ENCODE assay signal across 1 cellular context in genomic region chr14:60164717-60165546, GRCh38.
TF ChIP-seq lines count a peak whose summit lies in the region.

TSS of gene DHRS7 (minus strand) at chr14:60165398. CDS start at chr14:60165309, 89 bp downstream.

TF ChIP-seq in H1, 55 proteins besides CTCF, POLR2A, EP300 and RAD21 (continued from another document):
- TF ChIP-seq CHD7 (IDR thresholded peaks at IDR 0.05; ENCODE audit: insufficient replicate concordance, low read length) (no peak), NANOG (IDR thresholded peaks at IDR 0.05; ENCODE audit: insufficient read depth, low read depth, low read length, poor library complexity, severe bottlenecking) (no peak), CHD2 (IDR thresholded peaks at IDR 0.05; ENCODE audit: low read length) (no peak), MAFK (IDR thresholded peaks at IDR 0.05; ENCODE audit: low read depth, low read length) (no peak), KDM5A (IDR thresholded peaks at IDR 0.05; ENCODE audit: low read length) (no peak), PHF8 (conservative IDR thresholded peaks at IDR 0.05; ENCODE audit: low read depth, low read length) (peak; percentile 36; the same call in 1 of the 2 replicates), BACH1 (IDR thresholded peaks at IDR 0.05; ENCODE audit: low read length) (no peak), E2F6 (IDR thresholded peaks at IDR 0.05) (no peak), SIX5 (IDR thresholded peaks at IDR 0.05; ENCODE audit: low read depth, low read length) (no peak), KDM1A (IDR thresholded peaks at IDR 0.05; ENCODE audit: borderline replicate concordance, low read length) (no peak), SP4 (IDR thresholded peaks at IDR 0.05; ENCODE audit: low read length) (no peak), JUN (IDR thresholded peaks at IDR 0.05; ENCODE audit: low read depth, low read length) (no peak), RBBP5 (IDR thresholded peaks at IDR 0.05; ENCODE audit: borderline replicate concordance, low read depth, low read length) (no peak; the same call in none of the 2 replicates), TAF1 (IDR thresholded peaks at IDR 0.05; ENCODE audit: low read depth, low read length) (peak; percentile 84; the same call in 1 of the 2 replicates), SP2 (IDR thresholded peaks at IDR 0.05; ENCODE audit: low read length) (no peak), RFX5 (IDR thresholded peaks at IDR 0.05; ENCODE audit: borderline replicate concordance, low read depth, low read length) (no peak), KDM4A (IDR thresholded peaks at IDR 0.05; ENCODE audit: low read depth, low read length, severe bottlenecking) (peak; percentile 89), POLR2AphosphoS5 (IDR thresholded peaks at IDR 0.05; ENCODE audit: low read depth, low read length) (peak; percentile 61; the same call in 1 of the 2 replicates), NRF1 (IDR thresholded peaks at IDR 0.05; ENCODE audit: low read depth, low read length) (no peak), GABPA (IDR thresholded peaks at IDR 0.05; ENCODE audit: borderline replicate concordance, insufficient read depth, low read length) (no peak), ATF3 (IDR thresholded peaks at IDR 0.05; ENCODE audit: insufficient read depth, low read depth, low read length) (no peak), CTBP2 (IDR thresholded peaks at IDR 0.05; ENCODE audit: borderline replicate concordance, insufficient read depth, insufficient read length, low read length) (no peak), SIRT6 (IDR thresholded peaks at IDR 0.05; ENCODE audit: low read length) (no peak), SP1 (IDR thresholded peaks at IDR 0.05; ENCODE audit: low read depth, low read length) (no peak), SUZ12 (IDR thresholded peaks at IDR 0.05; ENCODE audit: low read length) (no peak), CHD1 (IDR thresholded peaks at IDR 0.05; ENCODE audit: low read depth, low read length) (no peak), SIN3A (conservative IDR thresholded peaks at IDR 0.05 in 1 of 2, IDR thresholded peaks at IDR 0.05 in 1 of 2; ENCODE audit: low read depth in 1 of 2, low read length in 2 of 2) (no peak; a peak in 1 of 4 replicates), CBX8 (IDR thresholded peaks at IDR 0.05; ENCODE audit: borderline replicate concordance, low read depth, low read length) (no peak), POU5F1 (IDR thresholded peaks at IDR 0.05; ENCODE audit: low read depth, low read length) (no peak), HDAC6 (IDR thresholded peaks at IDR 0.05; ENCODE audit: low read depth, low read length) (no peak), ASH2L (IDR thresholded peaks at IDR 0.05; ENCODE audit: low read length) (peak; percentile 88), CREB1 (IDR thresholded peaks at IDR 0.05) (no peak; the same call in 1 of the 2 replicates), ATF2 (IDR thresholded peaks at IDR 0.05; ENCODE audit: low read length) (no peak), TAF7 (optimal IDR thresholded peaks at IDR 0.05; ENCODE audit: borderline replicate concordance, low read depth, low read length) (peak; percentile 78), CBX5 (IDR thresholded peaks at IDR 0.05; ENCODE audit: low read depth, low read length) (no peak), CEBPB (IDR thresholded peaks at IDR 0.05; ENCODE audit: low read depth, low read length) (no peak), EGR1 (IDR thresholded peaks at IDR 0.05; ENCODE audit: borderline replicate concordance, low read depth, low read length) (no peak), TBP (IDR thresholded peaks at IDR 0.05; ENCODE audit: low read depth, low read length) (peak; percentile 47), SRF (IDR thresholded peaks at IDR 0.05; ENCODE audit: low read depth, low read length) (no peak), EZH2 (IDR thresholded peaks at IDR 0.05; ENCODE audit: low read depth, low read length, severe bottlenecking) (no peak), TEAD4 (IDR thresholded peaks at IDR 0.05; ENCODE audit: low read depth, low read length) (no peak), TCF12 (IDR thresholded peaks at IDR 0.05; ENCODE audit: low read depth, low read length) (no peak), FOSL1 (IDR thresholded peaks at IDR 0.05; ENCODE audit: insufficient read depth, low read depth, low read length) (no peak), GTF2F1 (IDR thresholded peaks at IDR 0.05; ENCODE audit: borderline replicate concordance, low read depth, low read length) (no peak; the same call in 1 of the 2 replicates), SAP30 (IDR thresholded peaks at IDR 0.05; ENCODE audit: insufficient read depth, insufficient replicate concordance, low read length) (no peak), ZNF274 (IDR thresholded peaks at IDR 0.05; ENCODE audit: borderline replicate concordance, extremely low read depth, low read length) (no peak), RNF2 (IDR thresholded peaks at IDR 0.05; ENCODE audit: borderline replicate concordance, low read depth, low read length, missing control alignments, poor library complexity, severe bottlenecking) (no peak), HDAC2 (IDR thresholded peaks at IDR 0.05; ENCODE audit: borderline replicate concordance in 1 of 2, low read depth in 2 of 2, low read length in 2 of 2) (peak in 1 of 2 experiments; percentile 65; a peak in 1 of 4 replicates), RXRA (IDR thresholded peaks at IDR 0.05; ENCODE audit: insufficient read depth, low read depth, low read length) (no peak), MAX (IDR thresholded peaks at IDR 0.05) (peak; percentile 61), USF2 (IDR thresholded peaks at IDR 0.05; ENCODE audit: low read length) (no peak)
